In the genomic region with DNA sequence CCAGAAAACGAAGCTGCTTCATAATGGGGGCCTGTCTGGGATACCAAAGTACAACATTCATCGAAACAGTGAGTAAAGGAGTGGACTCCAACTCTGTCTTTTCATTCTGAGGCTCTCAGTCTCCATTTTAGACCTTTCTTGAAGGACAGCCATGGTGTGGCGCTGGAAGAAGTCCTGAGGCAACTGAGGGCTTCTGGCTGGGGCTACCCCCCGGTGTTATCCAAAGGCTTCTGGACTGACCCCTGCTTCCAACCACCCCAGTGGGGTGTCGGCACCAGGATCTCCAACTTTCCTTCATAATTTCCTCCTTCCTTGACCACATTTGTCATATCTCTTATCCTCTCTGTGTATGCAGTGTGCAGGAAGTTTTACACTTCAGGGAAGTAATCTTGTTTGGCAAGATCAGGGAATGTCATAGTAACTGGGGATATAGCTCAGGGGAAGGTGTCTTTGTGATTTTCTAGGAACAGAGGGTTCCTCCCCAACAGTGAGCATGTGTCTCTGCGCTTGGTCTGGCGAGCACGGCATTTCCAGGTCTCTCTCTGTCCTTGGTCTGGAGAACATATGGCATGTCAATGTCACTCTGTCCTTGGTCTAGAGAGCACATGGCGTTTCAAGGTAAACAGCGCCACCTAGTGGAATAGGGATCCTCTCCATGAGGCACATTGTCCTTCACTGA, we compare ENCODE assay signal across 8 cellular contexts. TPM values are rescaled to one million over a fixed set of nuclear protein-coding genes. Genes with fewer than 3 reads are reported as not detected.
DNase-seq lines count a peak whose midpoint lies in the region; ATAC-seq, FAIRE-seq and TF ChIP-seq lines count a peak whose summit lies in the region.

No MANE protein-coding gene starts in this region.

- CTCF ChIA-PET in PC-3 (lab: Charles Lee), result interaction anchor here (1.0 kb wide), 1 partner anchor 12 kb away, joined by 4 read pairs; no protein-coding TSS in a partner anchor

- H3K9me3 ChIP-seq in PC-3 (ENCODE audit: low read length), result no peaks in the 10 kb centered on the region
- no peaks in the 10 kb centered on the region for H3K9me3 ChIP-seq in neutrophil
- peaks cover 0 to 5% (median 2%) of the 10 kb centered on the region in 3 donors for H3K9me3 ChIP-seq in tibial artery

- H3K27me3 ChIP-seq in PC-3 (ENCODE audit: low read length) (no peaks in the 10 kb centered on the region), neutrophil (peaks cover 41% of the 10 kb centered on the region), tibial artery (peaks cover 0 to 5% of the 10 kb centered on the region in 2 donors)

- H3K9me2 ChIP-seq in PC-3 (replicated peaks; ENCODE audit: low read length), result no peaks in the 10 kb centered on the region

- H3K4me1 ChIP-seq in PC-3 (ENCODE audit: insufficient read depth, low read length) (no peaks in the 10 kb centered on the region), neutrophil (ENCODE audit: control insufficient read depth in 1 of 2, insufficient read depth in 1 of 2, low read depth in 1 of 2, low read length in 1 of 2) (no peaks in the 10 kb centered on the region), tibial artery (no peaks in the 10 kb centered on the region)

- H3K79me2 ChIP-seq in PC-3 (ENCODE audit: low read length), result no peaks in the 10 kb centered on the region

- H3K4me3 ChIP-seq in PC-3 (ENCODE audit: low read length) (no peak overlapping the region), neutrophil (ENCODE audit: low read depth in 1 of 2, low read length in 1 of 2) (no peak overlapping the region), tibial artery (no peak overlapping the region)

- intact Hi-C loops in PC-3 (cut with micrococcal nuclease) (loop anchor here (1.0 to 5.0 kb wide), 2 partner anchors 12 to 196 kb away; no protein-coding TSS in a partner anchor), tibial artery (cut with DNase I; ENCODE audit: low total_unique reads) (loop anchor here (2.0 kb wide), 1 partner anchor 13 kb away; no protein-coding TSS in a partner anchor)

- ATAC-seq in PC-3, result peak; percentile 92

- TF ChIP-seq CTCF in PC-3 (conservative IDR thresholded peaks at IDR 0.05; ENCODE audit: low read depth, low read length) (peak; percentile 89), neutrophil (IDR thresholded peaks at IDR 0.05) (peak; percentile 64), tibial artery (IDR thresholded peaks at IDR 0.05) (peak; percentile 67 to 81)

- peak; percentile 85 for FAIRE-seq in HTR-8/SVneo (lab: Jason Lieb, UNC)

- H3F3A ChIP-seq in PC-3 (ENCODE audit: low read length, unreplicated experiment), result no peaks in the 10 kb centered on the region

- no peak overlapping the region for H3K4me2 ChIP-seq in PC-3 (ENCODE audit: low read length)

- no peak overlapping the region for H3K27ac ChIP-seq in PC-3 (ENCODE audit: low read length)
- no peak overlapping the region for H3K27ac ChIP-seq in neutrophil
- H3K27ac ChIP-seq in tibial artery, result no peak overlapping the region

- no peak overlapping the region for H3K9ac ChIP-seq in PC-3 (ENCODE audit: low read length)

- POLR2A ChIA-PET in PC-3 (lab: Charles Lee; ENCODE audit: unreplicated experiment), result no interaction called here

- H3K36me3 ChIP-seq in PC-3 (ENCODE audit: low read depth, low read length) (no peaks in the 10 kb centered on the region), neutrophil (no peaks in the 10 kb centered on the region), tibial artery (no peaks in the 10 kb centered on the region)

- BruUV-seq in PC-3 (replicated peaks; lab: Mats Ljungman, UMichigan), result no TSS peak

- DNase-seq in CMK (ENCODE audit: low read depth) (peak; percentile 86), HTR-8/SVneo (ENCODE audit: insufficient read length, low spot score) (peak; percentile 40), PC-3 (peak; percentile 88), activated T-cell treated with anti-CD3 and anti-CD28 coated beads for 4 hours (peak; percentile 72), fibroblast of gingiva (ENCODE audit: low read depth) (peak; percentile 37), tibial artery (peak in 1 of 2 donors; percentile 55), DMS79 (lab: John Stamatoyannopoulos, UW) (no peak)

- H4K20me1 ChIP-seq in PC-3 (ENCODE audit: low read length), result no peaks in the 10 kb centered on the region

- H2AFZ ChIP-seq in PC-3 (ENCODE audit: low read length), result peak overlapping the region; percentile 42; the same call in 1 of the 2 replicates

RNA-seq across cellular contexts. Expression of gene BSDC1, which starts 19.4 kb away (rescaled TPM):
- total RNA-seq in PC-3 (2014; rRNA removed), result 59.8 and 68.5 TPM in 2 replicates

RNA-seq across cellular contexts. Expression of gene ZBTB8B, which starts 51.2 kb away (rescaled TPM):
- 0.22 and 0.23 TPM in 2 replicates for total RNA-seq in PC-3 (2014; rRNA removed)

RNA-seq across cellular contexts. Expression of gene TSSK3, which starts 51.3 kb away (rescaled TPM):
- total RNA-seq in PC-3 (2014; rRNA removed), result not detected in 2 replicates

RNA-seq across cellular contexts. Expression of gene FAM229A, which starts 51.4 kb away (rescaled TPM):
- total RNA-seq in PC-3 (2014; rRNA removed), result 3.0 and 3.7 TPM in 2 replicates
